ENCODE assay signal across 9 cellular contexts in the genomic region with DNA sequence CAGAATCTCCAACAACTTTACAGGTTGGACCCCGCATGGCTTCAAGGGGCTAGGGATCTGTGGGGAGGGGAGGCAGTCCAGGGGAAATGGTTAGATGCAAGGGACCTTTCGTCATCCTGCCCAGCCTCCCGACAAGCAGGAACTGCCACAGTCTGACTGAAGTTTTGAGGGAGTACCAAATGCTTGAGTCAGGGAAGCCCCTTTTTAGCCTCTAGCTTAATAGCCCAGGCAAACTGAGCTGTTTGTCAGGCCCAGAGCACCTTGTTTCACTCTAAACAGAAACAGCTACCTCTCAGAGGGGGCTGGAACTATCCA. TPM values are rescaled to one million over a fixed set of nuclear protein-coding genes. Genes with fewer than 3 reads are reported as not detected.
DNase-seq lines count a peak whose midpoint lies in the region; ATAC-seq, FAIRE-seq and TF ChIP-seq lines count a peak whose summit lies in the region.
"Had no signal": no experiment of that assay in that cellular context is flagged by ENCODE, and none has a peak within 500 bp of the region (broad histone marks: within the 10 kb centered on the region; RNA-seq: fewer than 3 reads in every experiment).

No MANE protein-coding gene starts in this region.

- no peak overlapping the region for H3K18ac ChIP-seq in mesendoderm (ENCODE audit: low read length)

- H3K79me2 ChIP-seq in mesendoderm (ENCODE audit: control insufficient read depth, insufficient read depth, low read length), result no peaks in the 10 kb centered on the region

- no peak overlapping the region for H3K4ac ChIP-seq in mesendoderm (ENCODE audit: low read depth, low read length)

- H3K27ac ChIP-seq in mesendoderm (ENCODE audit: low read depth, low read length), result no peak overlapping the region

- peak overlapping the region; percentile 97 for H3K56ac ChIP-seq in mesendoderm (ENCODE audit: low read length)

- no peak overlapping the region for H2BK120ac ChIP-seq in mesendoderm (ENCODE audit: low read depth, low read length)

- DNase-seq in GM06990 (ENCODE audit: extremely low read depth, insufficient read length) (no peak), MV-4-11 (lab: John Stamatoyannopoulos, UW) (peak; percentile 24), mesendoderm (peak; percentile 73), RCC 7860 (ENCODE audit: low spot score) (no peak), DMS114 treated with DMSO at 0.1 percent for 48 hours (lab: John Stamatoyannopoulos, UW; ENCODE audit: unreplicated experiment) (no peak)

- peaks cover 8% of the 10 kb centered on the region for H3K79me1 ChIP-seq in mesendoderm (ENCODE audit: low read length)

- H2BK5ac ChIP-seq in mesendoderm (ENCODE audit: low read length), result no peak overlapping the region

- WGBS in mesendoderm (ENCODE audit: extremely low coverage, insufficient coverage, low lambda C conversion rate), result no CpG with 5 or more reads among the region's 3 CpGs

- H4K8ac ChIP-seq in mesendoderm (ENCODE audit: low read depth, low read length), result no peak overlapping the region

- H3K27me3 Mint-ChIP-seq in brain, result peaks cover 8% of the 10 kb centered on the region

- H2BK15ac ChIP-seq in mesendoderm (replicated peaks; ENCODE audit: low read depth), result no peak overlapping the region

- H3K23ac ChIP-seq in mesendoderm (ENCODE audit: low read length), result no peak overlapping the region

- H4K5ac ChIP-seq in mesendoderm (ENCODE audit: low read length), result no peak overlapping the region

- FAIRE-seq in RCC 7860 (lab: Jason Lieb, UNC), result no peak
- FAIRE-seq: TTC549 had no signal

- H3K9ac ChIP-seq in mesendoderm (ENCODE audit: low read length), result peak overlapping the region; percentile 91

- H3K4me1 ChIP-seq in mesendoderm (ENCODE audit: control insufficient read depth, low read depth, low read length), result peaks cover 7% of the 10 kb centered on the region

- H3K27me3 ChIP-seq in GM06990 (replicated peaks; ENCODE audit: control insufficient read depth, insufficient read depth, low read length) (no peaks in the 10 kb centered on the region), mesendoderm (ENCODE audit: insufficient read depth, low read length, poor library complexity) (no peaks in the 10 kb centered on the region)

- peaks cover 12% of the 10 kb centered on the region for H3K36me3 Mint-ChIP-seq in brain

- no peak overlapping the region for H2AK5ac ChIP-seq in mesendoderm (ENCODE audit: low read length)

- H3K9me3 Mint-ChIP-seq in brain, result no peaks in the 10 kb centered on the region

- no peak for ATAC-seq in HG03442 (IDR thresholded peaks at IDR 0.05; ENCODE audit: unreplicated experiment)
- no peak for ATAC-seq in GM21526 (IDR thresholded peaks at IDR 0.05; ENCODE audit: low FRiP score, unreplicated experiment)

- peaks cover 26% of the 10 kb centered on the region for H3K4me1 Mint-ChIP-seq in brain

- H3K4me3 ChIP-seq in GM06990 (replicated peaks; ENCODE audit: low read depth, low read length) (peak overlapping the region; percentile 92), mesendoderm (ENCODE audit: low read length) (peak overlapping the region; percentile 73)

- H3K4me3 Mint-ChIP-seq in brain, result peak overlapping the region; percentile 95 to 98 (median 97)

- peak overlapping the region; percentile 63 for H3K4me2 ChIP-seq in mesendoderm (ENCODE audit: low read length)

- H3K36me3 ChIP-seq in GM06990 (ENCODE audit: control insufficient read depth, insufficient read depth, low read length) (peaks cover 19% of the 10 kb centered on the region), mesendoderm (ENCODE audit: control insufficient read depth, insufficient read depth, low read length) (no peaks in the 10 kb centered on the region)

- H3K27ac Mint-ChIP-seq in brain, result peak overlapping the region; percentile 86 to 93 (median 89)

- no peak for TF ChIP-seq CTCF in GM06990 (IDR thresholded peaks at IDR 0.05; ENCODE audit: insufficient read depth, low read length, poor library complexity, severe bottlenecking)
- no peak for TF ChIP-seq CTCF in brain (conservative IDR thresholded peaks at IDR 0.05)

RNA-seq across cellular contexts. Expression of gene TOR3A, which starts 1.1 kb away (rescaled TPM):
- 23.4 TPM for polyA plus RNA-seq in brain (ENCODE audit: insufficient read depth, low read depth, low replicate concordance)
- 16.7 TPM for polyA plus RNA-seq in mesendoderm (2013, experiment 1 of 2)
- polyA plus RNA-seq in mesendoderm (2013, experiment 2 of 2), result 15.2 TPM

RNA-seq across cellular contexts. Expression of gene FAM20B, which starts 57.3 kb away (rescaled TPM):
- polyA plus RNA-seq in brain (ENCODE audit: insufficient read depth, low read depth, low replicate concordance), result 21.2 TPM
- polyA plus RNA-seq in mesendoderm (2013, experiment 1 of 2), result 20.1 TPM
- polyA plus RNA-seq in mesendoderm (2013, experiment 2 of 2), result 19.7 TPM

Comparison
In these comparisons a context has a peak if more than half of its experiments do, and no peak if none do; other contexts are left out.
1. DNase-seq: peak in MV-4-11 (single experiment) and mesendoderm (single experiment); none in GM06990 (single experiment), RCC 7860 (single experiment) and DMS114 treated with DMSO at 0.1 percent for 48 hours (single experiment).